8 cellular contexts compared by ENCODE assay signal in genomic region chr7:22821702-22822485, GRCh38. TPM values are rescaled to one million over a fixed set of nuclear protein-coding genes. Genes with fewer than 3 reads are reported as not detected.
DNase-seq lines count a peak whose midpoint lies in the region; ATAC-seq and TF ChIP-seq lines count a peak whose summit lies in the region.

No MANE protein-coding gene starts in this region.

- H4K20me1 ChIP-seq in BLaER1 = no peaks in the 10 kb centered on the region

- TF ChIP-seq POLR2A in prostate gland (IDR thresholded peaks at IDR 0.05) = no peak

- H3K27me3 ChIP-seq in BLaER1 = no peaks in the 10 kb centered on the region
- H3K27me3 ChIP-seq in prostate gland (replicated peaks; ENCODE audit: insufficient read depth) = no peaks in the 10 kb centered on the region

- H3K4me3 ChIP-seq in BLaER1 (peak overlapping the region; percentile 86), prostate gland (peak overlapping the region; percentile 63 to 72)

- TF ChIP-seq CTCF in glutamatergic neuron (IDR thresholded peaks at IDR 0.05; ENCODE audit: partially characterized antibody, unreplicated experiment) (no peak), prostate gland (IDR thresholded peaks at IDR 0.05) (no peak)

- intact Hi-C loops in prostate gland (cut with DNase I) = loop anchor here (2.0 to 5.0 kb wide), 2 partner anchors 235 to 260 kb away; no protein-coding TSS in a partner anchor

- peak overlapping the region; percentile 99 for H3K4me3 Mint-ChIP-seq in activated CD8-positive, alpha-beta memory T cell treated with anti-CD3 and anti-CD28 coated beads, Interleukin-2, amount 10 ng/mL, durations not matched to agents 7 days and 5 days
- peak overlapping the region; percentile 99 for H3K4me3 Mint-ChIP-seq in glutamatergic neuron (ENCODE audit: unreplicated experiment)

- CTCF ChIA-PET in activated CD8-positive, alpha-beta memory T cell treated with anti-CD3 and anti-CD28 coated beads, Interleukin-2, amount 10 ng/mL, durations not matched to agents 7 days and 5 days (lab: Charles Lee) = interaction anchor here (0.8 to 2.1 kb wide), 3 partner anchors 233 to 265 kb away, joined by 3 to 7 read pairs (median 4); no protein-coding TSS in a partner anchor

- no peaks in the 10 kb centered on the region for H3K9me3 ChIP-seq in BLaER1
- no peaks in the 10 kb centered on the region for H3K9me3 ChIP-seq in prostate gland

- H3K4me2 ChIP-seq in BLaER1 = peak overlapping the region; percentile 87

- H3K9ac ChIP-seq in BLaER1 = peak overlapping the region; percentile 79

- peaks cover 24% of the 10 kb centered on the region for H3K4me1 ChIP-seq in BLaER1
- no peaks in the 10 kb centered on the region for H3K4me1 ChIP-seq in prostate gland (replicated peaks)

- H3K27me3 Mint-ChIP-seq in activated CD8-positive, alpha-beta memory T cell treated with anti-CD3 and anti-CD28 coated beads, Interleukin-2, amount 10 ng/mL, durations not matched to agents 7 days and 5 days = peaks cover 13% of the 10 kb centered on the region
- H3K27me3 Mint-ChIP-seq in glutamatergic neuron (ENCODE audit: unreplicated experiment) = peaks cover 2% of the 10 kb centered on the region

- H3K9me3 Mint-ChIP-seq in activated CD8-positive, alpha-beta memory T cell treated with anti-CD3 and anti-CD28 coated beads, Interleukin-2, amount 10 ng/mL, durations not matched to agents 7 days and 5 days (ENCODE audit: low read depth) = no peaks in the 10 kb centered on the region
- H3K9me3 Mint-ChIP-seq in glutamatergic neuron (ENCODE audit: unreplicated experiment) = peaks cover 4% of the 10 kb centered on the region

- H3K36me3 ChIP-seq in BLaER1 = peaks cover 14% of the 10 kb centered on the region
- no peaks in the 10 kb centered on the region for H3K36me3 ChIP-seq in prostate gland

- peaks cover 7% of the 10 kb centered on the region for H3K36me3 Mint-ChIP-seq in activated CD8-positive, alpha-beta memory T cell treated with anti-CD3 and anti-CD28 coated beads, Interleukin-2, amount 10 ng/mL, durations not matched to agents 7 days and 5 days
- H3K36me3 Mint-ChIP-seq in glutamatergic neuron (ENCODE audit: unreplicated experiment) = no peaks in the 10 kb centered on the region

- H3K27ac ChIP-seq in BLaER1 = peak overlapping the region; percentile 70
- H3K27ac ChIP-seq in prostate gland = peak overlapping the region; percentile 62

- ATAC-seq in HG02642 (IDR thresholded peaks at IDR 0.05; ENCODE audit: poor library complexity, unreplicated experiment) (peak; percentile 14), GM18517 (IDR thresholded peaks at IDR 0.05; ENCODE audit: unreplicated experiment) (no peak)
- peak; percentile 29 for ATAC-seq in activated CD8-positive, alpha-beta memory T cell treated with anti-CD3 and anti-CD28 coated beads, Interleukin-2, amount 10 ng/mL, durations not matched to agents 7 days and 5 days

- 19% methylated on average over 18 of the region's 18 CpGs for WGBS in prostate gland

- H3K4me1 Mint-ChIP-seq in activated CD8-positive, alpha-beta memory T cell treated with anti-CD3 and anti-CD28 coated beads, Interleukin-2, amount 10 ng/mL, durations not matched to agents 7 days and 5 days = peaks cover 41% of the 10 kb centered on the region
- H3K4me1 Mint-ChIP-seq in glutamatergic neuron (ENCODE audit: low read depth, unreplicated experiment) = peaks cover 9% of the 10 kb centered on the region

- no peak for DNase-seq in activated CD8-positive, alpha-beta memory T cell treated with anti-CD3 and anti-CD28 coated beads, Interleukin-2, amount 10 ng/mL, durations not matched to agents 7 days and 5 days
- DNase-seq in glutamatergic neuron = no peak
- no peak for DNase-seq in prostate gland (ENCODE audit: low spot score)
- DNase-seq in mucosa of gallbladder (ENCODE audit: low spot score) = no peak
- DNase-seq in NCI-H187 treated with DMSO at 0.1 percent for 48 hours (lab: John Stamatoyannopoulos, UW) = no peak

- H3K27ac Mint-ChIP-seq in activated CD8-positive, alpha-beta memory T cell treated with anti-CD3 and anti-CD28 coated beads, Interleukin-2, amount 10 ng/mL, durations not matched to agents 7 days and 5 days = peak overlapping the region; percentile 96
- peak overlapping the region; percentile 96 for H3K27ac Mint-ChIP-seq in glutamatergic neuron (ENCODE audit: unreplicated experiment)

RNA-seq across cellular contexts. Expression of gene TOMM7, which starts 0.8 kb away (rescaled TPM):
- total RNA-seq in activated CD8-positive, alpha-beta memory T cell treated with anti-CD3 and anti-CD28 coated beads, Interleukin-2, amount 10 ng/mL, durations not matched to agents 7 days and 5 days = 100 to 1,000 TPM; 199 to 229 TPM
- total RNA-seq in glutamatergic neuron (ENCODE audit: unreplicated experiment) (111 TPM), prostate gland (100 to 1,000 TPM; 124 to 190 TPM), mucosa of gallbladder (345 TPM)
